Comparison of ENCODE assay signal across 10 cellular contexts in genomic region chr3:38151667-38152265, GRCh38. TPM values are rescaled to one million over a fixed set of nuclear protein-coding genes. Genes with fewer than 3 reads are reported as not detected.
DNase-seq lines count a peak whose midpoint lies in the region; TF ChIP-seq lines count a peak whose summit lies in the region.
"Had no signal": no experiment of that assay in that cellular context is flagged by ENCODE, and none has a peak within 500 bp of the region (broad histone marks: within the 10 kb centered on the region; RNA-seq: fewer than 3 reads in every experiment).

No MANE protein-coding gene starts in this region.

- H3K4me3 ChIP-seq in PC-9 (no peak overlapping the region), spleen (peak overlapping the region in 1 of 8 donors; percentile 45), WERI-Rb-1 (ENCODE audit: low read depth, low read length) (no peak overlapping the region)

- H3K27ac ChIP-seq in PC-9 (peak overlapping the region; percentile 92), spleen (peak overlapping the region in 7 of 8 donors; percentile 42 to 87 (median 71)), WERI-Rb-1 (no peak overlapping the region)

- DNase-seq in SKM-1 treated with dmso at 0.1 percent for 144 hours (lab: John Stamatoyannopoulos, UW; ENCODE audit: unreplicated experiment): peak; percentile 31
- no peak for DNase-seq in SKM-1 (lab: John Stamatoyannopoulos, UW; ENCODE audit: unreplicated experiment)
- DNase-seq in PC-9: peak; percentile 49 to 95
- DNase-seq in erythroblast (lab: John Stamatoyannopoulos, UW): peak; percentile 41 to 60
- no peak for DNase-seq in spleen
- no peak for DNase-seq in NCI-H146 treated with DMSO at 0.1 percent for 48 hours (lab: John Stamatoyannopoulos, UW; ENCODE audit: unreplicated experiment)
- no peak for DNase-seq in WERI-Rb-1
- DNase-seq in NCI-H345 treated with DMSO at 0.1 percent for 48 hours (lab: John Stamatoyannopoulos, UW; ENCODE audit: unreplicated experiment): no peak
- DNase-seq: NCI-H1436; stimulated activated CD4-positive, alpha-beta T cell treated with anti-CD3 and anti-CD28 coated beads, Interleukin-15, amount 100 ng/mL, for 24 hours had no signal

- peaks cover 7% of the 10 kb centered on the region; the same call in 1 of the 2 replicates for H3K9me3 ChIP-seq in PC-9 (ENCODE audit: insufficient read depth, low read depth)
- peaks cover 0 to 11% (median 8%) of the 10 kb centered on the region in 8 donors for H3K9me3 ChIP-seq in spleen
- H3K9me3 ChIP-seq in WERI-Rb-1 (ENCODE audit: severe bottlenecking): no peaks in the 10 kb centered on the region

- TF ChIP-seq CTCF in PC-9 (conservative IDR thresholded peaks at IDR 0.05) (no peak), spleen (IDR thresholded peaks at IDR 0.05 in 8 of 11, conservative IDR thresholded peaks at IDR 0.05 in 3 of 11) (no peak), WERI-Rb-1 (IDR thresholded peaks at IDR 0.05; ENCODE audit: low read depth, low read length) (no peak)

- no peaks in the 10 kb centered on the region for H4K20me1 ChIP-seq in PC-9 (ENCODE audit: insufficient read depth)

- 65 to 86% (median 81%) methylated on average over 3 of the region's 3 CpGs for WGBS in spleen, 5 donors

- H3K4me1 ChIP-seq in PC-9 (replicated peaks; ENCODE audit: insufficient read depth) (peaks cover 57% of the 10 kb centered on the region), spleen (peaks cover 0 to 55% (median 25%) of the 10 kb centered on the region in 6 donors)

- peak overlapping the region; percentile 49 for H3K4me2 ChIP-seq in PC-9

- no peak for TF ChIP-seq POLR2A in erythroblast (IDR thresholded peaks at IDR 0.05; ENCODE audit: low read length)
- TF ChIP-seq POLR2A in spleen (IDR thresholded peaks at IDR 0.05): no peak

- no peaks in the 10 kb centered on the region for H3K27me3 ChIP-seq in PC-9 (ENCODE audit: insufficient read depth, low read depth)
- H3K27me3 ChIP-seq in spleen (replicated peaks in 1 of 7): no peaks in the 10 kb centered on the region
- no peaks in the 10 kb centered on the region for H3K27me3 ChIP-seq in WERI-Rb-1 (ENCODE audit: insufficient read depth, low read depth, severe bottlenecking)

- no TSS peak for BruUV-seq in PC-9 (replicated peaks; lab: Mats Ljungman, UMichigan)

- CTCF ChIA-PET in PC-9 (lab: Charles Lee): no interaction called here

- intact Hi-C loops in PC-9 (cut with micrococcal nuclease; ENCODE audit: unreplicated experiment) (loop anchor here (1.0 to 5.0 kb wide), 2 partner anchors 9 to 204 kb away; no protein-coding TSS in a partner anchor), spleen (cut with DNase I; ENCODE audit: low total_unique reads) (no loop called here)

- peaks cover 33% of the 10 kb centered on the region for H3F3A ChIP-seq in PC-9 (ENCODE audit: insufficient read depth, low read depth)

- H3K36me3 ChIP-seq in PC-9 (ENCODE audit: low read depth): no peaks in the 10 kb centered on the region
- H3K36me3 ChIP-seq in spleen: no peaks in the 10 kb centered on the region
- no peaks in the 10 kb centered on the region for H3K36me3 ChIP-seq in WERI-Rb-1

- POLR2A ChIA-PET in PC-9 (lab: Charles Lee; ENCODE audit: unreplicated experiment): no interaction called here

- H3K79me2 ChIP-seq in PC-9 (ENCODE audit: low read depth): no peaks in the 10 kb centered on the region

- no peak overlapping the region for H2AFZ ChIP-seq in PC-9

- H3K9me2 ChIP-seq in PC-9 (ENCODE audit: insufficient read depth): no peaks in the 10 kb centered on the region

RNA-seq across cellular contexts. Expression of gene MYD88, which starts 13.3 kb away (rescaled TPM):
- total RNA-seq in PC-9 (2021) (25.0 and 27.4 TPM in 2 replicates), spleen (100 to 1,000 TPM in 2 of 7 donors, 10 to 100 TPM in 5; 69.8 to 146 (median 90.9) TPM)
- polyA plus RNA-seq in spleen: 10 to 100 TPM; 38.8 to 53.3 (median 41.1) TPM

RNA-seq across cellular contexts. Expression of gene OXSR1, which starts 13.6 kb away (rescaled TPM):
- total RNA-seq in PC-9 (2021) (50.2 and 54.3 TPM in 2 replicates), spleen (10 to 100 TPM; 28.6 to 45.0 (median 33.4) TPM)
- polyA plus RNA-seq in spleen: 10 to 100 TPM in 1 of 3 donors, 1 to 10 TPM in 2; 9.3 to 12.4 (median 9.7) TPM

RNA-seq across cellular contexts. Expression of gene ACAA1, which starts 14.8 kb away (rescaled TPM):
- total RNA-seq in PC-9 (2021) (58.9 and 65.8 TPM in 2 replicates), spleen (100 to 1,000 TPM in 2 of 7 donors, 10 to 100 TPM in 5; 77.5 to 120 (median 88.0) TPM)
- 10 to 100 TPM; 68.4 to 79.3 (median 73.9) TPM for polyA plus RNA-seq in spleen

Comparison
In these comparisons a context has a peak if more than half of its experiments do, and no peak if none do; other contexts are left out.
1. DNase-seq: peak in SKM-1 treated with dmso at 0.1 percent for 144 hours (single experiment), PC-9 (2 of 2) and erythroblast (2 of 2); none in SKM-1 (single experiment), spleen (single experiment), NCI-H146 treated with DMSO at 0.1 percent for 48 hours (single experiment), WERI-Rb-1 (single experiment) and NCI-H345 treated with DMSO at 0.1 percent for 48 hours (single experiment).